In the genomic region with DNA sequence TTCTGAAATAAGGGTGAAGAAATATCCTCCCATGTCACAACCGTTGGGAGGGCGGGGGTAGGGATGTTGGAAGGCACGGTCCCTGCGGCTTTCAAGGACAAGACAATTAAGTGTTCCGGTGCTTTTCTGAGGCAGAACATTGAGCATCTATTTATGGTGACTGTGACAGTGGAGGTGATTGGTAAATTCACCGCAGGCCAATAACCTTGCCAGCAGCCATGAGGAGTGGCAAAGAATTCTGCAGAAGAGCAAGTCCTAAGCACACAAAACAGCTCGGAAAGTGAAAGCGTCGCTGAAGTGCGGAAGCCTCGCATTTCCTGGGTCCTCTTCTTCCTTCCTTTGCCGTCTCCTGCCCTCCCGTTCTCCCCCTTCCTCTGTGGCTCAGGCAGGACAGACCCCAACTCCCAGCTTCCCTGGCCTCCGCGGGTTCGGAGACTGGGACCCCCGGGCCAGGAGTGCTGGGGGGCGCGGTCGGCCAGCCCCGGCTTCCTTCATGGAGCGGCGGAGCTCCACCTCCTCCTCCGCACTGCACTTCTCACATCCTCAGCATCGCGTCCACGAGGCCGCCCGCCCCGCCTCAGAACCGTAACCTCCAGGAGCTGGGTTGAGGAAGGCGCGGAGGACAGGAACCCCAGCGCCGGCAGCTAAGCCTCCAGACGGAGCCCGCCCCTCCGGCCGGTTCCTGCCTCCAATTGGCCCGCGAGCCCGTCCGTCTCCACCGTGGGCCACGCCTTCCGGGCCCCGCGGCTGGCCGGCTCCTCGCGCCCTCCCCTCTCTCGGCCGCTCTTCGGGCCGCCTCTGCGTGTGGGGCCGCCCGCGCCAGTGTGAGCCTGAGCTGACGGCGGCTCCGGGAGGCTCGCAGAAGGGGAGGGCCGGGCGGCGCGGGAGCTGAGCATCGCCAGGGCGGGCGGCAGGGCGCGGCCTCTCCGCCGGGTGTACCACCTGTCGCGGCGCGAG, we compare ENCODE assay signal across 8 cellular contexts. TPM values are rescaled to one million over a fixed set of nuclear protein-coding genes. Genes with fewer than 3 reads are reported as not detected.
A peak's percentile ranks its signal among the peaks of the same experiment; 100 is the strongest.
DNase-seq lines count a peak whose midpoint lies in the region; ATAC-seq and TF ChIP-seq lines count a peak whose summit lies in the region.

A gene (plus strand): TSS at position 774 of the 957 bp plus-strand sequence. CDS start 16,703 bp downstream, outside the sequence.

- H3K36me3 Mint-ChIP-seq in activated naive CD4-positive, alpha-beta T cell treated with anti-CD3 and anti-CD28 coated beads, Interleukin-2, amount 50 U/mL, for 72 hours = peaks cover 9 to 14% of the 10 kb centered on the region in 2 donors

- peak within 1 kb of the TSS; percentile 98 for H3K27ac ChIP-seq in suprapubic skin

- peak within 1 kb of the TSS; percentile 98 for H3K4me3 ChIP-seq in suprapubic skin

- H3K9me3 ChIP-seq in suprapubic skin = no peaks in the 10 kb centered on the region

- H3K27ac Mint-ChIP-seq in activated naive CD4-positive, alpha-beta T cell treated with anti-CD3 and anti-CD28 coated beads, Interleukin-2, amount 50 U/mL, for 72 hours = peak within 1 kb of the TSS; percentile 95 to 99

- peaks cover 31% of the 10 kb centered on the region for H3K4me1 ChIP-seq in suprapubic skin

- no peaks in the 10 kb centered on the region for H3K36me3 ChIP-seq in suprapubic skin

- under 1% methylated on average over 52 of the region's 78 CpGs for WGBS in suprapubic skin

- TF ChIP-seq EP300 in suprapubic skin (IDR thresholded peaks at IDR 0.05) = no peak

- TF ChIP-seq CTCF in GM10266 (IDR thresholded peaks at IDR 0.05; ENCODE audit: control insufficient read depth, insufficient read depth, low read depth, missing control alignments) (no peak), suprapubic skin (IDR thresholded peaks at IDR 0.05) (no peak)

- peak; percentile 95 for ATAC-seq in HG02623 (IDR thresholded peaks at IDR 0.05; ENCODE audit: unreplicated experiment)
- peak; percentile 95 to 97 for ATAC-seq in activated naive CD4-positive, alpha-beta T cell treated with anti-CD3 and anti-CD28 coated beads, Interleukin-2, amount 50 U/mL, for 72 hours

- H3K27me3 ChIP-seq in suprapubic skin = no peaks in the 10 kb centered on the region

- peak; percentile 97 for DNase-seq in GM10266 (ENCODE audit: extremely low spot score)
- peak; percentile 92 for DNase-seq in NCI-H1105 (lab: John Stamatoyannopoulos, UW)
- peak; percentile 96 for DNase-seq in SKM-1 (lab: John Stamatoyannopoulos, UW; ENCODE audit: unreplicated experiment)
- peak; percentile 94 to 95 for DNase-seq in activated naive CD4-positive, alpha-beta T cell treated with anti-CD3 and anti-CD28 coated beads, Interleukin-2, amount 50 U/mL, for 72 hours (ENCODE audit: low spot score in 2 of 2)
- DNase-seq in glomerular endothelial cell (ENCODE audit: extremely low read depth, low read depth, low spot score) = no peak
- DNase-seq in occipital lobe (lab: John Stamatoyannopoulos, UW) = peak; percentile 93
- DNase-seq in suprapubic skin (ENCODE audit: low spot score in 2 of 2) = peak; percentile 94 to 95

- no peaks in the 10 kb centered on the region for H3K9me3 Mint-ChIP-seq in activated naive CD4-positive, alpha-beta T cell treated with anti-CD3 and anti-CD28 coated beads, Interleukin-2, amount 50 U/mL, for 72 hours

- TF ChIP-seq POLR2A in suprapubic skin (IDR thresholded peaks at IDR 0.05) = peak; percentile 28 to 84

RNA-seq across cellular contexts. Expression of the gene that starts here (rescaled TPM):
- total RNA-seq in activated naive CD4-positive, alpha-beta T cell treated with anti-CD3 and anti-CD28 coated beads, Interleukin-2, amount 50 U/mL, for 72 hours = 100 to 1,000 TPM; 117 to 143 TPM
- total RNA-seq in glomerular endothelial cell = 41.8 and 51.6 TPM in 2 replicates
- 142 TPM for total RNA-seq in occipital lobe
- 10 to 100 TPM; 18.7 to 29.3 (median 25.4) TPM for total RNA-seq in suprapubic skin
